In genomic region chr2:237752761-237753165, GRCh38 we compare ENCODE assay signal across 10 cellular contexts. TPM values are rescaled to one million over a fixed set of nuclear protein-coding genes. Genes with fewer than 3 reads are reported as not detected.
A peak's percentile ranks its signal among the peaks of the same experiment; 100 is the strongest.
DNase-seq lines count a peak whose midpoint lies in the region; ATAC-seq and TF ChIP-seq lines count a peak whose summit lies in the region.
"Had no signal": no experiment of that assay in that cellular context is flagged by ENCODE, and none has a peak within 500 bp of the region (broad histone marks: within the 10 kb centered on the region; RNA-seq: fewer than 3 reads in every experiment).

No MANE protein-coding gene starts in this region.

- no peaks in the 10 kb centered on the region for H3K9me3 Mint-ChIP-seq in CD8-positive, alpha-beta memory T cell
- H3K9me3 Mint-ChIP-seq in activated naive CD8-positive, alpha-beta T cell (ENCODE audit: low read depth), result no peaks in the 10 kb centered on the region

- POLR2A ChIA-PET in CD8-positive, alpha-beta memory T cell (lab: Charles Lee), result no interaction called here

- peaks cover 26 to 94% (median 34%) of the 10 kb centered on the region in 3 donors for H3K36me3 Mint-ChIP-seq in CD8-positive, alpha-beta memory T cell
- peaks cover 18% of the 10 kb centered on the region for H3K36me3 Mint-ChIP-seq in activated naive CD8-positive, alpha-beta T cell

- H3K4me3 Mint-ChIP-seq in CD8-positive, alpha-beta memory T cell, result no peak overlapping the region
- no peak overlapping the region for H3K4me3 Mint-ChIP-seq in activated naive CD8-positive, alpha-beta T cell

- no peaks in the 10 kb centered on the region for H3K27me3 ChIP-seq in CD8-positive, alpha-beta memory T cell (ENCODE audit: insufficient read depth, low read length, poor library complexity, severe bottlenecking)
- H3K27me3 ChIP-seq in BE2C, result no peaks in the 10 kb centered on the region
- H3K27me3 ChIP-seq: right lobe of liver had no signal

- TF ChIP-seq CTCF in BE2C (IDR thresholded peaks at IDR 0.05; ENCODE audit: low read depth, low read length), result no peak

- CTCF ChIA-PET in CD8-positive, alpha-beta memory T cell (lab: Charles Lee), result interaction anchor here (0.7 to 4.4 kb wide), 2 partner anchors 79 to 81 kb away, joined by 3 to 21 read pairs; no protein-coding TSS in a partner anchor

- no peak overlapping the region for H3K27ac ChIP-seq in CD8-positive, alpha-beta memory T cell (ENCODE audit: low read depth, low read length)
- H3K27ac ChIP-seq: right lobe of liver had no signal

- H3K4me3 ChIP-seq in CD8-positive, alpha-beta memory T cell (ENCODE audit: low read length), result no peak overlapping the region
- H3K4me3 ChIP-seq in BE2C (ENCODE audit: low read depth, low read length), result no peak overlapping the region
- H3K4me3 ChIP-seq: right lobe of liver had no signal

- H3K36me3 ChIP-seq in CD8-positive, alpha-beta memory T cell (ENCODE audit: insufficient read depth, low read length), result peaks cover 52% of the 10 kb centered on the region
- peaks cover 66% of the 10 kb centered on the region for H3K36me3 ChIP-seq in BE2C

- peaks cover 17 to 27% (median 26%) of the 10 kb centered on the region in 3 donors for H3K4me1 Mint-ChIP-seq in CD8-positive, alpha-beta memory T cell
- H3K4me1 Mint-ChIP-seq in activated naive CD8-positive, alpha-beta T cell (ENCODE audit: low read depth), result peaks cover 19% of the 10 kb centered on the region

- peak overlapping the region in 7 of 8 donors; percentile 18 to 83 (median 71) for H3K27ac Mint-ChIP-seq in CD8-positive, alpha-beta memory T cell
- H3K27ac Mint-ChIP-seq in activated naive CD8-positive, alpha-beta T cell, result peak overlapping the region; percentile 66

- peak; percentile 89 for ATAC-seq in HG03060 (IDR thresholded peaks at IDR 0.05; ENCODE audit: low read depth, unreplicated experiment)

- no peaks in the 10 kb centered on the region for H3K27me3 Mint-ChIP-seq in CD8-positive, alpha-beta memory T cell
- H3K27me3 Mint-ChIP-seq in activated naive CD8-positive, alpha-beta T cell, result no peaks in the 10 kb centered on the region

- DNase-seq in CD8-positive, alpha-beta memory T cell, result no peak
- peak; percentile 84 for DNase-seq in GM19240 (ENCODE audit: insufficient read length, low spot score)
- DNase-seq in mucosa of gallbladder (ENCODE audit: low spot score), result no peak
- no peak for DNase-seq in putamen (ENCODE audit: low spot score)
- DNase-seq in BE2C, result no peak
- DNase-seq in NCI-H1930 (lab: John Stamatoyannopoulos, UW), result no peak
- DNase-seq: NCI-H1694 treated with DMSO at 0.1 percent for 48 hours, right lobe of liver had no signal

- no peaks in the 10 kb centered on the region for H3K9me3 ChIP-seq in CD8-positive, alpha-beta memory T cell (ENCODE audit: low read length)
- H3K9me3 ChIP-seq in BE2C, result no peaks in the 10 kb centered on the region
- H3K9me3 ChIP-seq: right lobe of liver had no signal

- no peaks in the 10 kb centered on the region for H3K4me1 ChIP-seq in CD8-positive, alpha-beta memory T cell (ENCODE audit: insufficient read depth, low read length)
- H3K4me1 ChIP-seq in BE2C, result peaks cover 9% of the 10 kb centered on the region
- H3K4me1 ChIP-seq: right lobe of liver had no signal

RNA-seq across cellular contexts. Expression of gene RBM44, which starts 45.8 kb away (rescaled TPM):
- total RNA-seq in CD8-positive, alpha-beta memory T cell, result under 1 TPM; 0.33 to 0.63 TPM
- polyA plus RNA-seq in CD8-positive, alpha-beta memory T cell, result 0.07 TPM
- total RNA-seq in mucosa of gallbladder, result 0.55 TPM
- polyA plus RNA-seq in BE2C (2012; ENCODE audit: insufficient read depth, insufficient read length, low read depth), result 0.22 TPM
